ENCODE assay signal across 8 cellular contexts in genomic region chr2:72148391-72148974, GRCh38. TPM values are rescaled to one million over a fixed set of nuclear protein-coding genes. Genes with fewer than 3 reads are reported as not detected.
DNase-seq lines count a peak whose midpoint lies in the region; ATAC-seq and TF ChIP-seq lines count a peak whose summit lies in the region.

No MANE protein-coding gene starts in this region.

- H3K27me3 Mint-ChIP-seq in activated naive CD8-positive, alpha-beta T cell treated with anti-CD3 and anti-CD28 coated beads, Interleukin-2, amount 50 U/mL, for 24 hours = peaks cover 67% of the 10 kb centered on the region

- H3K4me1 ChIP-seq in A673 (ENCODE audit: insufficient read depth, low read length, poor library complexity, severe bottlenecking) (peaks cover 30% of the 10 kb centered on the region), HEK293 (ENCODE audit: control insufficient read depth, insufficient read depth, low read length) (peaks cover 11% of the 10 kb centered on the region), thoracic aorta (ENCODE audit: control insufficient read depth in 1 of 2, low read depth in 2 of 2) (peaks cover 31 to 50% of the 10 kb centered on the region in 2 donors)

- no peaks in the 10 kb centered on the region for H3K36me3 ChIP-seq in A673 (ENCODE audit: insufficient read depth, low read length, poor library complexity, severe bottlenecking)
- no peaks in the 10 kb centered on the region for H3K36me3 ChIP-seq in HEK293 (ENCODE audit: control insufficient read depth in 2 of 2, insufficient read depth in 1 of 2, low read length in 2 of 2)
- H3K36me3 ChIP-seq in thoracic aorta = no peaks in the 10 kb centered on the region

- no peak overlapping the region for H3K27ac Mint-ChIP-seq in activated naive CD8-positive, alpha-beta T cell treated with anti-CD3 and anti-CD28 coated beads, Interleukin-2, amount 50 U/mL, for 24 hours

- no TSS peak for BruUV-seq in A673 (replicated peaks; lab: Mats Ljungman, UMichigan)

- H3K4me3 ChIP-seq in A673 (ENCODE audit: low read depth, low read length, poor library complexity, severe bottlenecking) (peak overlapping the region; percentile 60), HEK293 (ENCODE audit: low read depth, low read length) (peak overlapping the region; percentile 48), thoracic aorta (peak overlapping the region; percentile 83)

- H3K9me3 ChIP-seq in A673 (ENCODE audit: low read depth, low read length, poor library complexity, severe bottlenecking) = no peaks in the 10 kb centered on the region
- H3K9me3 ChIP-seq in HEK293 (ENCODE audit: control insufficient read depth, insufficient read depth, low read depth, low read length) = no peaks in the 10 kb centered on the region
- no peaks in the 10 kb centered on the region for H3K9me3 ChIP-seq in thoracic aorta

- POLR2A ChIA-PET in A673 (lab: Charles Lee; ENCODE audit: low non-redundant PET) = interaction anchor here (0.7 kb wide), 1 partner anchor 210 kb away, joined by 7 read pairs; no protein-coding TSS in a partner anchor
- POLR2A ChIA-PET in HEK293 (lab: Yijun Ruan, JAX) = interaction anchor here (0.6 to 1.7 kb wide), 3 partner anchors 10 to 110 kb away, joined by 3 to 5 read pairs (median 3); no protein-coding TSS in a partner anchor

- no peak for ATAC-seq in activated naive CD8-positive, alpha-beta T cell treated with anti-CD3 and anti-CD28 coated beads, Interleukin-2, amount 50 U/mL, for 24 hours
- ATAC-seq in left lobe of liver (no peak), thoracic aorta (ENCODE audit: insufficient number of reproducible peaks, low FRiP score, low read depth) (no peak)

- H3K4me3 Mint-ChIP-seq in activated naive CD8-positive, alpha-beta T cell treated with anti-CD3 and anti-CD28 coated beads, Interleukin-2, amount 50 U/mL, for 24 hours = peak overlapping the region; percentile 71

- H3K27ac ChIP-seq in A673 (ENCODE audit: low read depth, low read length, poor library complexity, severe bottlenecking) (no peak overlapping the region), HEK293 (ENCODE audit: extremely low read depth, low read depth, low read length) (no peak overlapping the region; the same call in 1 of the 2 replicates), thoracic aorta (no peak overlapping the region)

- CTCF ChIA-PET in A673 (lab: Charles Lee) = interaction anchor here (0.6 to 2.3 kb wide), 2 partner anchors 7 to 224 kb away, joined by 3 to 5 read pairs; no protein-coding TSS in a partner anchor
- CTCF ChIA-PET in HEK293 (lab: Yijun Ruan, JAX) = interaction anchor here (0.5 to 6.4 kb wide), 7 partner anchors 33 to 618 kb away, joined by 3 to 103 read pairs (median 7); no protein-coding TSS in a partner anchor

- no peak for TF ChIP-seq CTCF in A673 (conservative IDR thresholded peaks at IDR 0.05; ENCODE audit: low read depth, low read length)
- TF ChIP-seq CTCF in HEK293 (tag by site-specific recombination; IDR thresholded peaks at IDR 0.05) = no peak
- TF ChIP-seq CTCF in thoracic aorta (IDR thresholded peaks at IDR 0.05) = no peak
- no peak for TF ChIP-seq CTCF in GM10266 (IDR thresholded peaks at IDR 0.05; ENCODE audit: control insufficient read depth, insufficient read depth, low read depth, missing control alignments)

- no peaks in the 10 kb centered on the region for H3K9me3 Mint-ChIP-seq in activated naive CD8-positive, alpha-beta T cell treated with anti-CD3 and anti-CD28 coated beads, Interleukin-2, amount 50 U/mL, for 24 hours

- H3K36me3 Mint-ChIP-seq in activated naive CD8-positive, alpha-beta T cell treated with anti-CD3 and anti-CD28 coated beads, Interleukin-2, amount 50 U/mL, for 24 hours (ENCODE audit: low read depth) = no peaks in the 10 kb centered on the region

- peaks cover 32% of the 10 kb centered on the region for H3K4me1 Mint-ChIP-seq in activated naive CD8-positive, alpha-beta T cell treated with anti-CD3 and anti-CD28 coated beads, Interleukin-2, amount 50 U/mL, for 24 hours

- DNase-seq in A673 (ENCODE audit: low spot score) (peak; percentile 49), left lobe of liver (ENCODE audit: low spot score) (peak; percentile 22), thoracic aorta (ENCODE audit: low spot score) (no peak), NOMO-1 (lab: John Stamatoyannopoulos, UW; ENCODE audit: unreplicated experiment in 2 of 2) (no peak), GM10266 (ENCODE audit: extremely low spot score) (no peak), UCSD-AML1 (lab: John Stamatoyannopoulos, UW; ENCODE audit: unreplicated experiment) (no peak)
- DNase-seq in activated naive CD8-positive, alpha-beta T cell treated with anti-CD3 and anti-CD28 coated beads, Interleukin-2, amount 50 U/mL, for 24 hours = no peak

- H3K27me3 ChIP-seq in A673 (replicated peaks; ENCODE audit: insufficient read depth, low read depth, low read length, poor library complexity) = peaks cover 39% of the 10 kb centered on the region
- H3K27me3 ChIP-seq in thoracic aorta (replicated peaks; ENCODE audit: insufficient read depth) = no peaks in the 10 kb centered on the region

- intact Hi-C loops in A673 (cut with micrococcal nuclease; ENCODE audit: unreplicated experiment) = loop anchor here (5.0 to 10.0 kb wide), 3 partner anchors 346 to 534 kb away; no protein-coding TSS in a partner anchor

TF ChIP-seq in HEK293, 187 proteins besides CTCF, POLR2A, EP300 and RAD21:
- TF ChIP-seq PRDM10 (tag by site-specific recombination; IDR thresholded peaks at IDR 0.05) (peak; percentile 32; the same call in 1 of the 2 replicates), ZNF140 (tag by site-specific recombination; IDR thresholded peaks at IDR 0.05) (no peak), SP3 (tag by site-specific recombination; IDR thresholded peaks at IDR 0.05) (peak; percentile 54; the same call in 1 of the 2 replicates), ZNF341 (tag by site-specific recombination; IDR thresholded peaks at IDR 0.05; ENCODE audit: low read depth) (0 out of 2 replicates have a peak, but pooled peaks have one; percentile 28)

RNA-seq across cellular contexts. Expression of gene CYP26B1, which starts 0.8 kb away (rescaled TPM):
- total RNA-seq in A673 (2021) (2.1 and 2.7 TPM in 2 replicates), left lobe of liver (4.4 TPM), thoracic aorta (10 to 100 TPM in 1 of 2 donors, 1 to 10 TPM in 1; 6.0 to 20.8 TPM)

Comparison
In these comparisons a context has a peak if more than half of its experiments do, and no peak if none do; other contexts are left out.
1. DNase-seq: peak in A673 (single experiment) and left lobe of liver (single experiment); none in activated naive CD8-positive, alpha-beta T cell treated with anti-CD3 and anti-CD28 coated beads, Interleukin-2, amount 50 U/mL, for 24 hours (single experiment), thoracic aorta (single experiment), NOMO-1 (0 of 2), GM10266 (single experiment) and UCSD-AML1 (single experiment).
2. Peak in every context shown above with its lines, with median percentiles within 50 percentile points of each other: H3K4me3 ChIP-seq.